ENCODE assay signal across 25 cellular contexts in the genomic region with DNA sequence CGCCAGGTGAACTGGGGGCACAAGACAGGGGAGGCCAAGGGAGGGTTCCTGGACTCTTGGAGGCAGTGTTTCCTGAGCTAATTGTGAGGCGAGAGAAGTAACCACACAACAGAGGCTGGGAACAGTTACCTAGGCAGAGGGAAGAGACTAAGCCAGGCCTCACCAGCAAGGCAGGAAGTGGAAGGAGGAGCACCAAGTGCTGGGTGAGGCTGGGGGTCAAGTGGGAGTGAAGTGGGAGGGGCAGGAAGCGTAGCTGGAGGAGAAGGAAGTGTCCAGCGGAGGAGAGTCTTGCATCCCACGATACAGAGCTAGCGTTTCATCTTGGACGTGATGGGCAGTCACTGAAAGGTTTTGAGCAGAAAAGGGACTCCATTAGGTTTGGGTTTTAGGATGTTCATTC. TPM values are rescaled to one million over a fixed set of nuclear protein-coding genes. Genes with fewer than 3 reads are reported as not detected.
DNase-seq lines count a peak whose midpoint lies in the region; ATAC-seq, FAIRE-seq and TF ChIP-seq lines count a peak whose summit lies in the region.
"Had no signal": no experiment of that assay in that cellular context is flagged by ENCODE, and none has a peak within 500 bp of the region (broad histone marks: within the 10 kb centered on the region; RNA-seq: fewer than 3 reads in every experiment).

No MANE protein-coding gene starts in this region.

- CTCF ChIA-PET in K562 (lab: Yijun Ruan, JAX; ENCODE audit: low intra/inter-chr PET ratio): no interaction called here

- H3K36me3 Mint-ChIP-seq in T-helper 1 cell treated with Interleukin-12 subunit alpha and Interleukin-12 subunit beta and Interleukin-4 antibody, amounts not matched to agents 30 μg/mL and 1 μg/mL, for 36 hours (ENCODE audit: low read depth): peaks cover 2% of the 10 kb centered on the region
- H3K36me3 Mint-ChIP-seq in stimulated activated effector memory CD8-positive, alpha-beta T cell treated with anti-CD3 and anti-CD28 coated beads, Interleukin-12 subunit alpha, Interleukin-12 subunit beta, amount 100 ng/mL, for 72 hours: no peaks in the 10 kb centered on the region

- H3K4me3 Mint-ChIP-seq in T-helper 1 cell treated with Interleukin-12 subunit alpha and Interleukin-12 subunit beta and Interleukin-4 antibody, amounts not matched to agents 30 μg/mL and 1 μg/mL, for 36 hours: no peak overlapping the region
- H3K4me3 Mint-ChIP-seq in stimulated activated effector memory CD8-positive, alpha-beta T cell treated with anti-CD3 and anti-CD28 coated beads, Interleukin-12 subunit alpha, Interleukin-12 subunit beta, amount 100 ng/mL, for 72 hours: no peak overlapping the region
- H3K4me3 Mint-ChIP-seq: activated CD4-positive, alpha-beta memory T cell treated with anti-CD3 and anti-CD28 coated beads for 36 hours; activated T-cell treated with anti-CD3 and anti-CD28 coated beads, Interleukin-2, amount 50 U/mL, for 4 hours; nephron; stimulated activated naive CD8-positive, alpha-beta T cell treated with anti-CD3 and anti-CD28 coated beads, Interleukin-15, Interleukin-2, amounts not matched to agents 100 ng/mL and 50 ng/mL, for 24 hours had no signal

- no peaks in the 10 kb centered on the region for H3K27me3 ChIP-seq in K562 (ENCODE audit: control insufficient read depth in 2 of 2, insufficient read depth in 2 of 2, low read length in 2 of 2)
- H3K27me3 ChIP-seq: BLaER1 treated with 17β-estradiol and CSF1 and Interleukin-3, amounts not matched to agents 10 nM and 100 nM; SJSA1; upper lobe of left lung had no signal

- no peaks in the 10 kb centered on the region for H3K36me3 ChIP-seq in K562 (ENCODE audit: control insufficient read depth, insufficient read depth, low read length)
- H3K36me3 ChIP-seq: BLaER1 treated with 17β-estradiol and CSF1 and Interleukin-3, amounts not matched to agents 10 nM and 100 nM; HAP-1; SJSA1; upper lobe of left lung had no signal

- H3K4me3 ChIP-seq in K562: no peak overlapping the region
- H3K4me3 ChIP-seq: BLaER1 treated with 17β-estradiol and CSF1 and Interleukin-3, amounts not matched to agents 10 nM and 100 nM; HAP-1; SJSA1; upper lobe of left lung had no signal

- TF ChIP-seq CTCF in K562 (IDR thresholded peaks at IDR 0.05 in 2 of 3, conservative IDR thresholded peaks at IDR 0.05 in 1 of 3; ENCODE audit: insufficient read depth in 2 of 3, low read depth in 1 of 3, low read length in 3 of 3): no peak

- in situ Hi-C loops in K562 (cut with MboI): no loop called here

- H3K9ac ChIP-seq in K562 (ENCODE audit: insufficient read depth in 1 of 2, low read depth in 2 of 2, low read length in 2 of 2): no peak overlapping the region
- H3K9ac ChIP-seq: BLaER1 treated with 17β-estradiol and CSF1 and Interleukin-3, amounts not matched to agents 10 nM and 100 nM had no signal

- peak; percentile 83 for ATAC-seq in K562
- no peak for ATAC-seq in stimulated activated effector memory CD8-positive, alpha-beta T cell treated with anti-CD3 and anti-CD28 coated beads, Interleukin-12 subunit alpha, Interleukin-12 subunit beta, amount 100 ng/mL, for 72 hours
- ATAC-seq in GM18858 (IDR thresholded peaks at IDR 0.05; ENCODE audit: unreplicated experiment): no peak
- ATAC-seq: activated naive CD4-positive, alpha-beta T cell treated with anti-CD3 and anti-CD28 coated beads, Interleukin-2, amount 50 U/mL, for 72 hours; activated T-cell treated with anti-CD3 and anti-CD28 coated beads, Interleukin-2, amount 50 U/mL, for 4 hours had no signal

- H3K27ac ChIP-seq in K562 (ENCODE audit: extremely low read depth, low read depth, low read length): no peak overlapping the region
- H3K27ac ChIP-seq: BLaER1 treated with 17β-estradiol and CSF1 and Interleukin-3, amounts not matched to agents 10 nM and 100 nM; SJSA1; upper lobe of left lung had no signal

- no peaks in the 10 kb centered on the region for H3K9me1 ChIP-seq in K562 (ENCODE audit: control insufficient read depth, insufficient read depth, low read length)

- intact Hi-C loops in K562 (cut with micrococcal nuclease): no loop called here

- peaks cover 5% of the 10 kb centered on the region for H3K9me3 ChIP-seq in K562 (replicated peaks; ENCODE audit: control insufficient read depth, insufficient read depth, low read depth, low read length)
- H3K9me3 ChIP-seq: HAP-1 had no signal

- peaks cover 3% of the 10 kb centered on the region for H3K4me1 Mint-ChIP-seq in T-helper 1 cell treated with Interleukin-12 subunit alpha and Interleukin-12 subunit beta and Interleukin-4 antibody, amounts not matched to agents 30 μg/mL and 1 μg/mL, for 36 hours (ENCODE audit: low read depth)
- peaks cover 12% of the 10 kb centered on the region for H3K4me1 Mint-ChIP-seq in stimulated activated effector memory CD8-positive, alpha-beta T cell treated with anti-CD3 and anti-CD28 coated beads, Interleukin-12 subunit alpha, Interleukin-12 subunit beta, amount 100 ng/mL, for 72 hours

- FAIRE-seq in K562 (lab: Jason Lieb, UNC): peak; percentile 42
- FAIRE-seq: colon, frontal cortex, GM18507, TTC549 had no signal

- H2AFZ ChIP-seq in K562 (ENCODE audit: low read depth, low read length): peak overlapping the region; percentile 73

- TF ChIP-seq EP300 in K562 (IDR thresholded peaks at IDR 0.05; ENCODE audit: low read length): no peak

- H4K20me1 ChIP-seq in K562 (replicated peaks; ENCODE audit: control insufficient read depth, insufficient read depth, low read length): no peaks in the 10 kb centered on the region
- H4K20me1 ChIP-seq: BLaER1 treated with 17β-estradiol and CSF1 and Interleukin-3, amounts not matched to agents 10 nM and 100 nM had no signal

- H3K27ac Mint-ChIP-seq in T-helper 1 cell treated with Interleukin-12 subunit alpha and Interleukin-12 subunit beta and Interleukin-4 antibody, amounts not matched to agents 30 μg/mL and 1 μg/mL, for 36 hours: peak overlapping the region; percentile 22
- peak overlapping the region; percentile 70 for H3K27ac Mint-ChIP-seq in stimulated activated effector memory CD8-positive, alpha-beta T cell treated with anti-CD3 and anti-CD28 coated beads, Interleukin-12 subunit alpha, Interleukin-12 subunit beta, amount 100 ng/mL, for 72 hours
- H3K27ac Mint-ChIP-seq: activated CD4-positive, alpha-beta memory T cell treated with anti-CD3 and anti-CD28 coated beads for 36 hours; nephron; stimulated activated naive CD8-positive, alpha-beta T cell treated with anti-CD3 and anti-CD28 coated beads, Interleukin-15, Interleukin-2, amounts not matched to agents 100 ng/mL and 50 ng/mL, for 24 hours had no signal

- H3K79me2 ChIP-seq in K562 (ENCODE audit: control insufficient read depth, insufficient read depth, low read length): no peaks in the 10 kb centered on the region

- TF ChIP-seq POLR2A in K562 (conservative IDR thresholded peaks at IDR 0.05): no peak

- H3K4me2 ChIP-seq in K562 (ENCODE audit: insufficient read depth, low read length): peak overlapping the region; percentile 51

- DNase-seq in T-helper 1 cell: no peak
- peak in 2 of 4 experiments; percentile 18 to 37 for DNase-seq in K562 (ENCODE audit: extremely low read depth in 1 of 4, low spot score in 3 of 4)
- DNase-seq in islet precursor cell: peak; percentile 34
- DNase-seq in stimulated activated effector memory CD8-positive, alpha-beta T cell treated with anti-CD3 and anti-CD28 coated beads, Interleukin-12 subunit alpha, Interleukin-12 subunit beta, amount 100 ng/mL, for 72 hours (ENCODE audit: low spot score in 2 of 2): no peak
- no peak for DNase-seq in NCI-H2081 treated with DMSO at 0.1 percent for 48 hours (lab: John Stamatoyannopoulos, UW)
- DNase-seq in activated CD4-positive, alpha-beta T cell treated with anti-CD3 and anti-CD28 coated beads for 48 hours: no peak
- DNase-seq: activated CD4-positive, alpha-beta memory T cell treated with anti-CD3 and anti-CD28 coated beads for 36 hours; activated T-cell treated with anti-CD3 and anti-CD28 coated beads, Interleukin-2, amount 50 U/mL, for 4 hours; DMS153; mammary epithelial cell; NCI-H1694; NCI-H510A had no signal

- peaks cover 0 to 3% of the 10 kb centered on the region in 2 experiments; a peak in 1 of 5 replicates for H3K4me1 ChIP-seq in K562 (replicated peaks in 1 of 2; ENCODE audit: control insufficient read depth in 2 of 2, insufficient read depth in 2 of 2, low read length in 2 of 2)
- H3K4me1 ChIP-seq: HAP-1, SJSA1, upper lobe of left lung had no signal

- 23% methylated on average over 7 of the region's 7 CpGs for whole genome bisulfite sequencing in K562 (ENCODE audit: insufficient coverage, low coverage, missing lambda C conversion rate)

- no peak for TF ChIP-seq RAD21 in K562 (CRISPR knock-in tag; conservative IDR thresholded peaks at IDR 0.05 in 1 of 2, IDR thresholded peaks at IDR 0.05 in 1 of 2)

- no peaks in the 10 kb centered on the region for H3K27me3 Mint-ChIP-seq in T-helper 1 cell treated with Interleukin-12 subunit alpha and Interleukin-12 subunit beta and Interleukin-4 antibody, amounts not matched to agents 30 μg/mL and 1 μg/mL, for 36 hours (ENCODE audit: low read depth)
- H3K27me3 Mint-ChIP-seq: activated CD4-positive, alpha-beta memory T cell treated with anti-CD3 and anti-CD28 coated beads for 36 hours; stimulated activated naive CD8-positive, alpha-beta T cell treated with anti-CD3 and anti-CD28 coated beads, Interleukin-15, Interleukin-2, amounts not matched to agents 100 ng/mL and 50 ng/mL, for 24 hours had no signal

- no TSS peak for BruUV-seq in K562 (replicated peaks; lab: Mats Ljungman, UMichigan)

- peaks cover 17% of the 10 kb centered on the region for H3K9me3 Mint-ChIP-seq in T-helper 1 cell treated with Interleukin-12 subunit alpha and Interleukin-12 subunit beta and Interleukin-4 antibody, amounts not matched to agents 30 μg/mL and 1 μg/mL, for 36 hours
- peaks cover 4% of the 10 kb centered on the region for H3K9me3 Mint-ChIP-seq in stimulated activated effector memory CD8-positive, alpha-beta T cell treated with anti-CD3 and anti-CD28 coated beads, Interleukin-12 subunit alpha, Interleukin-12 subunit beta, amount 100 ng/mL, for 72 hours

- POLR2A ChIA-PET in K562 (lab: Yijun Ruan, JAX): interaction anchor here (0.6 to 1.6 kb wide), 3 partner anchors 9 to 67 kb away, joined by 3 to 7 read pairs (median 6); no protein-coding TSS in a partner anchor

RNA-seq across cellular contexts. Expression of a gene that starts 48.3 kb away (rescaled TPM):
- 58.6 and 64.0 TPM in 2 replicates for total RNA-seq in K562 (2011; cell fraction: chromatin; rRNA removed; ENCODE audit: low replicate concordance)
- 43.2 and 43.8 TPM in 2 replicates for total RNA-seq in K562 (2011; cell fraction: nucleolus; rRNA removed)
- total RNA-seq in K562 (2011; cell fraction: nucleoplasm; rRNA removed): 40.0 and 41.2 TPM in 2 replicates
- total RNA-seq in K562 (2014; rRNA removed) (57.6 and 83.6 TPM in 2 replicates), K562 (2014; rRNA removed; fragmentation: Illumina TruSeq; extraction: Trizol) (131 and 133 TPM in 2 replicates), K562 (2015; rRNA removed; fragmentation: Illumina TruSeq; extraction: Trizol) (147 and 148 TPM in 2 replicates), K562 (2021) (237 and 241 TPM in 2 replicates)
- polyA plus RNA-seq in K562 (2011; rRNA removed) (119 and 122 TPM in 2 replicates), K562 (2014; fragmentation: Illumina TruSeq; extraction: Trizol) (259 and 297 TPM in 2 replicates), K562 (2014; fragmentation: Nextera tagmentation; extraction: Ambion mirVana) (100 to 1,000 TPM in 1 of 2 experiments, 10 to 100 TPM in 1; 70.0 to 115 TPM), K562 (2014; rRNA removed) (125 and 134 TPM in 2 replicates)
- 110 and 143 TPM in 2 replicates for polyA plus RNA-seq in K562 (2011; cell fraction: cytosol; rRNA removed)
- polyA plus RNA-seq in K562 (2011; cell fraction: nucleus; rRNA removed): 38.1 and 62.3 TPM in 2 replicates
- 277 and 310 TPM in 2 replicates for polyA plus RNA-seq in K562 (2012)
- polyA minus RNA-seq in K562 (2011; rRNA and poly(A)+ RNA removed): 103 TPM in 2 replicates
- 60.0 and 82.1 TPM in 2 replicates for polyA minus RNA-seq in K562 (2011; cell fraction: cytosol; rRNA and poly(A)+ RNA removed)
- 10.9 and 20.8 TPM in 2 replicates for polyA minus RNA-seq in K562 (2011; cell fraction: nucleus; rRNA and poly(A)+ RNA removed)
